ENCODE assay signal across 22 cellular contexts in the genomic region with DNA sequence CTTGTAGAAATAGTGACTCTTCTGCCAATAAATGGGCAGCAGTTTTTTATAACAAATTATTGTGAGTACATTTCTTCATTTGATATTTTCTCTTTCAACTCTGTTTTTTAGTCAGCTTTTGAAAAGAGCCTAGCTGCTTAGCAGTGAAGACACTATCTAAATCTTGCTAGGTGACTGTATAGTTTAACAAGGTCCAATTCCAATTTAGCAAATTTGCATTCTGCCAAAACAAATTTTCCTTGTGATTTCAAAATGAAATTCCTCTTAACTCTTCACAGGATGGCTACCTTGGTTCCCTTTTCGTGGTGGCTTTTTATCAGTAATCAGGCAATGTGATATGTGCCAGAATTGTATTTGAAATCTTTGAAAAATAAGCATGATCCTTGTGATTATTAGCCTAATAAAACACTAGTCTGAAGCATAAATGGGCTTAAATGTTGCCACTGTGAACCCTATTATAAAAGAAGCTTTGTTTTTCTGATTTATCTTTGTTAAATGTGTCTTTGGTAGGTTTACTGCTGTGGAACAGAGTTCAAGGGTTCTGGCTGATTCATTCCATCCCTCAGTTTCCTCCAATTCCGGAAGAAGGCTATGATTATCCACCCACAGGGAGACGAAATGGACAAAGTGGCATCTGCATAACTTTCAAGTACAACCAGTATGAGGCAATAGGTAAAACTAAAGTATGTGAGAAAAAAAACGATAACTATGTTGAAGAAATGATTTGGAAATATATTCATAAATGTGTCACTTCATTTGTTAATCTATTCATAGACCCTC. TPM values are rescaled to one million over a fixed set of nuclear protein-coding genes. Genes with fewer than 3 reads are reported as not detected.
DNase-seq lines count a peak whose midpoint lies in the region; ATAC-seq, FAIRE-seq and TF ChIP-seq lines count a peak whose summit lies in the region.
"Had no signal": no experiment of that assay in that cellular context is flagged by ENCODE, and none has a peak within 500 bp of the region (broad histone marks: within the 10 kb centered on the region; RNA-seq: fewer than 3 reads in every experiment).

No MANE protein-coding gene starts in this region.

- H4K20me1 ChIP-seq in GM23338 (replicated peaks; ENCODE audit: insufficient read depth), result no peaks in the 10 kb centered on the region

- FAIRE-seq in small intestine (lab: Jason Lieb, UNC), result no peak
- FAIRE-seq: GM19239, H1 had no signal

- no peaks in the 10 kb centered on the region for H3K9me3 Mint-ChIP-seq in GM23338

- H3F3A ChIP-seq in GM23338 (replicated peaks; ENCODE audit: low read depth), result no peaks in the 10 kb centered on the region

- no peaks in the 10 kb centered on the region for H3K9me3 ChIP-seq in small intestine (ENCODE audit: control insufficient read depth, low read depth)
- H3K9me3 ChIP-seq: SK-N-SH had no signal

- H3K9me2 ChIP-seq in GM23338 (ENCODE audit: insufficient read depth), result no peaks in the 10 kb centered on the region
- H3K9me2 ChIP-seq: SK-N-SH had no signal

- H3K27me3 Mint-ChIP-seq in GM23338 (ENCODE audit: insufficient read depth, low read depth, poor library complexity), result no peaks in the 10 kb centered on the region

- 0 out of 2 replicates have a peak overlapping the region, but pooled peaks have one; percentile 10 for H2AFZ ChIP-seq in GM23338

- H3K79me2 ChIP-seq in GM23338 (replicated peaks; ENCODE audit: insufficient read depth), result no peaks in the 10 kb centered on the region

- no peaks in the 10 kb centered on the region for H3K36me3 Mint-ChIP-seq in GM23338 (ENCODE audit: low read depth)

- H3K4me3 Mint-ChIP-seq in GM23338, result no peak overlapping the region

- intact Hi-C loops in left colon (cut with DNase I, micrococcal nuclease), result no loop called here

- WGBS in small intestine, 3 donors, result 8 to 44% (median 22%) methylated on average over 4 of the region's 4 CpGs

- no peaks in the 10 kb centered on the region for H3K27me3 ChIP-seq in GM23338 (ENCODE audit: insufficient read depth)
- H3K27me3 ChIP-seq in small intestine (ENCODE audit: control insufficient read depth in 2 of 2, insufficient read depth in 2 of 2, low read length in 2 of 2), result peaks cover 0 to 2% of the 10 kb centered on the region in 2 donors

- no peak overlapping the region for H3K27ac ChIP-seq in GM23338 (ENCODE audit: low read depth)
- H3K27ac ChIP-seq in small intestine (ENCODE audit: low read depth in 1 of 2, low read length in 1 of 2), result no peak overlapping the region

- no peak overlapping the region for H3K4me2 ChIP-seq in GM23338
- H3K4me2 ChIP-seq: SK-N-SH had no signal

- H3K36me3 ChIP-seq in GM23338 (ENCODE audit: insufficient read depth), result no peaks in the 10 kb centered on the region
- H3K36me3 ChIP-seq in small intestine (ENCODE audit: control insufficient read depth in 2 of 2, insufficient read depth in 2 of 2, low read length in 2 of 2), result no peaks in the 10 kb centered on the region

- H3K27ac Mint-ChIP-seq in GM23338, result no peak overlapping the region

- DNase-seq in GM23338 (ENCODE audit: low spot score) (no peak), choroid plexus epithelial cell (ENCODE audit: low read depth) (peak; percentile 53), left colon (no peak), small intestine (peak; percentile 58)
- DNase-seq in stimulated activated CD4-positive, alpha-beta T cell treated with anti-CD3 and anti-CD28 coated beads, Interleukin-2, amount 100 ng/mL, for 48 hours, result no peak
- DNase-seq: DMS79; Kasumi-1; MM.1S; NCI-H1048; NCI-H1417 treated with DMSO at 0.1 percent for 48 hours; NCI-H187; NCI-H748 treated with DMSO at 0.1 percent for 48 hours; NK-92 treated with Interleukin-12 subunit alpha and Interleukin-12 subunit beta, amount 100 ng/mL, for 24 hours; SIG-M5; SK-N-SH had no signal

- ATAC-seq in GM23338, result no peak
- ATAC-seq in left colon, result peak; percentile 29
- ATAC-seq in HG02981 (IDR thresholded peaks at IDR 0.05; ENCODE audit: unreplicated experiment), result no peak
- no peak for ATAC-seq in HG03378 (IDR thresholded peaks at IDR 0.05; ENCODE audit: unreplicated experiment)
- ATAC-seq: Panc1 had no signal

- H3K4me1 Mint-ChIP-seq in GM23338, result no peaks in the 10 kb centered on the region

- H3K4me3 ChIP-seq in GM23338 (no peak overlapping the region), choroid plexus epithelial cell (ENCODE audit: low read depth, low read length) (no peak overlapping the region), small intestine (ENCODE audit: low read depth in 1 of 2, low read length in 2 of 2) (no peak overlapping the region)

- H3K4me1 ChIP-seq in GM23338 (ENCODE audit: insufficient read depth) (no peaks in the 10 kb centered on the region), small intestine (ENCODE audit: control insufficient read depth in 2 of 2, insufficient read depth in 1 of 2, low read depth in 1 of 2, low read length in 1 of 2) (no peaks in the 10 kb centered on the region)

- no peak for TF ChIP-seq CTCF in GM23338 (conservative IDR thresholded peaks at IDR 0.05; ENCODE audit: low read depth in 2 of 2)
- no peak for TF ChIP-seq CTCF in choroid plexus epithelial cell (conservative IDR thresholded peaks at IDR 0.05; ENCODE audit: low read depth, low read length)

TF ChIP-seq in GM23338, 12 proteins besides CTCF, POLR2A, EP300 and RAD21 (continues in another document):
- TF ChIP-seq STAT1 (IDR thresholded peaks at IDR 0.05; ENCODE audit: unreplicated experiment), result no peak
- TF ChIP-seq POLR2AphosphoS5 (IDR thresholded peaks at IDR 0.05; ENCODE audit: low read depth), result no peak
- no peak for TF ChIP-seq JUNB (IDR thresholded peaks at IDR 0.05; ENCODE audit: unreplicated experiment)
- no peak for TF ChIP-seq ZNF114 (CRISPR knock-in tag; IDR thresholded peaks at IDR 0.05)
- no peak for TF ChIP-seq EZH2 (IDR thresholded peaks at IDR 0.05; ENCODE audit: low read depth, unreplicated experiment)
- TF ChIP-seq, protein P1, sequence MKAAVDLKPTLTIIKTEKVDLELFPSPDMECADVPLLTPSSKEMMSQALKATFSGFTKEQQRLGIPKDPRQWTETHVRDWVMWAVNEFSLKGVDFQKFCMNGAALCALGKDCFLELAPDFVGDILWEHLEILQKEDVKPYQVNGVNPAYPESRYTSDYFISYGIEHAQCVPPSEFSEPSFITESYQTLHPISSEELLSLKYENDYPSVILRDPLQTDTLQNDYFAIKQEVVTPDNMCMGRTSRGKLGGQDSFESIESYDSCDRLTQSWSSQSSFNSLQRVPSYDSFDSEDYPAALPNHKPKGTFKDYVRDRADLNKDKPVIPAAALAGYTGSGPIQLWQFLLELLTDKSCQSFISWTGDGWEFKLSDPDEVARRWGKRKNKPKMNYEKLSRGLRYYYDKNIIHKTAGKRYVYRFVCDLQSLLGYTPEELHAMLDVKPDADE (IDR thresholded peaks at IDR 0.05), result no peak
- TF ChIP-seq ZNF331 (CRISPR knock-in tag; IDR thresholded peaks at IDR 0.05; ENCODE audit: low read depth), result no peak

RNA-seq across cellular contexts. Expression of a gene that starts 12.2 kb away (rescaled TPM):
- not detected in 2 replicates for total RNA-seq in GM23338 (2014; rRNA removed; shearing (Covaris generic))
- not detected in 2 replicates for polyA plus RNA-seq in GM23338 (2016; fragmentation: Nextera tagmentation; extraction: Ambion mirVana)
- total RNA-seq in left colon, result 1 to 10 TPM in 1 of 2 donors, under 1 TPM in 1; 0.70 to 1.3 TPM
- under 1 TPM in 1 of 3 donors, not detected in 2; 0.18 TPM for polyA plus RNA-seq in small intestine
- total RNA-seq: H1, NCI-H460 had no signal
- polyA plus RNA-seq: AG04450, H1 had no signal

Comparison
In these comparisons a context has a peak if more than half of its experiments do, and no peak if none do; other contexts are left out.
1. DNase-seq: peak in choroid plexus epithelial cell (single experiment) and small intestine (single experiment); none in GM23338 (single experiment), left colon (0 of 2) and stimulated activated CD4-positive, alpha-beta T cell treated with anti-CD3 and anti-CD28 coated beads, Interleukin-2, amount 100 ng/mL, for 48 hours (0 of 2).